ENCODE assay signal across 1 cellular context in the genomic region with DNA sequence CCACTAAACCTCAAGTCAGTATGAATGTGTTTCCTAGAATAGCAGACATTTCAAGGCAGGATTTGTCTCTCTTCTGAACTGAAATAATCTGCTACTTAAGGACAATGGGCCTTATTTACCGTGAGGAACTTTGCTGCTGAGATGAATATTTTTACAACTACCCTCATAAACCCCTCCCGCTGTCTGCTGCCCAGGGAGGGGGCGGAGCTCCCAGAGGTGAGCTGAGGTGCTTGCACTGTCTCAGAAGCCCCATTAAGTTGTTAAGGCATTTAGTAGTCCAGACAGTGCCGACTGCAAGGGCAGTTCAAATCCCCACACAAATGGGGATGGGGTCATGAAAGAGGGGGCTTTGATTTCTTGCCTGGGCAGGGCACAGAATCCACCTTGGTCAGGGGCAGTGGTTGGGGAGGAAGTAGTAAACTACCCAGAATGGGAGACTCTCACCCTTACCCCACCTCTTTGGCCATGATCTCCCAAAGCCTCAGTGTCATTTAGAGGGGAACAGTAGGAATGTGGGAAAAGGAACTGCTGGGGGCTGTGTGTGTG.
TF ChIP-seq lines count a peak whose summit lies in the region.

No MANE protein-coding gene starts in this region.

TF ChIP-seq in GM12878, 131 proteins besides CTCF, POLR2A, EP300 and RAD21:
- TF ChIP-seq BMI1 (IDR thresholded peaks at IDR 0.05; ENCODE audit: borderline replicate concordance) = no peak
- no peak for TF ChIP-seq LARP7 (IDR thresholded peaks at IDR 0.05)
- no peak for TF ChIP-seq KDM1A (IDR thresholded peaks at IDR 0.05; ENCODE audit: borderline replicate concordance)
